ENCODE assay signal across 25 cellular contexts in the genomic region with DNA sequence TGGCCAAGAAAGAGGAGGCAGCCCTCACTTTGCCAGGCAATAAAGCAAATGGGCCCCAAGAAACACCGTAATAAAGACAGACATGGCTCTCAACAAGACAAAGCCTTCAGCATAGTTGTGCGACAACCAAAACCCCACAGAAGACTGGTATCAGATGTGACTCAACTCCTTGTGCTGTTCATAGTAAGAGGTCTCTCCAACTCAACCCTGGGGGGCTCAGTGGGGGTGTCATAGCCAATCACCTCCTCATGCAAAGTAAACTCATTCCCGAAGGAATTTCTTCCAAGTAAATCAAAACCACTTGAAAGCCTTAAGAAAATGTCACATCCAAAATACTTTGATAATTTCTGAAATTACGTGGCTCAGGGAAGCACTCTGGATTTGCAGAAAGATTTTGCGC.
DNase-seq lines count a peak whose midpoint lies in the region; ATAC-seq, FAIRE-seq and TF ChIP-seq lines count a peak whose summit lies in the region.
"Had no signal": no experiment of that assay in that cellular context is flagged by ENCODE, and none has a peak within 500 bp of the region (broad histone marks: within the 10 kb centered on the region; RNA-seq: fewer than 3 reads in every experiment).

No MANE protein-coding gene starts in this region.

- no peak for ATAC-seq in right lobe of liver

- H3K4me2 ChIP-seq in astrocyte (ENCODE audit: low read length) (peak overlapping the region; percentile 65), osteoblast (ENCODE audit: insufficient read depth, low read length) (no peak overlapping the region)

- peak overlapping the region; percentile 41 for H3K9ac ChIP-seq in astrocyte (ENCODE audit: low read length)

- H3K36me3 Mint-ChIP-seq in astrocyte (ENCODE audit: low read depth, unreplicated experiment): peaks cover 41% of the 10 kb centered on the region

- H2AFZ ChIP-seq in astrocyte (ENCODE audit: low read depth, low read length): no peak overlapping the region
- H2AFZ ChIP-seq in osteoblast (ENCODE audit: low read length): no peak overlapping the region

- no peak overlapping the region for H3K27ac Mint-ChIP-seq in astrocyte (ENCODE audit: unreplicated experiment)
- H3K27ac Mint-ChIP-seq: HFFc6 had no signal

- H3K9me3 ChIP-seq in astrocyte (ENCODE audit: insufficient read depth, low read depth, low read length) (no peaks in the 10 kb centered on the region), osteoblast (ENCODE audit: low read depth, low read length) (no peaks in the 10 kb centered on the region), right lobe of liver (no peaks in the 10 kb centered on the region), WERI-Rb-1 (ENCODE audit: severe bottlenecking) (no peaks in the 10 kb centered on the region)
- H3K9me3 ChIP-seq: BE2C had no signal

- H3K36me3 ChIP-seq in astrocyte (ENCODE audit: insufficient read depth, low read length) (peaks cover 21% of the 10 kb centered on the region), osteoblast (ENCODE audit: insufficient read depth, low read length) (peaks cover 43% of the 10 kb centered on the region), right lobe of liver (peaks cover 0 to 13% (median 0%) of the 10 kb centered on the region in 4 donors), WERI-Rb-1 (no peaks in the 10 kb centered on the region)
- H3K36me3 ChIP-seq: BE2C had no signal

- H3K27me3 ChIP-seq in astrocyte (ENCODE audit: insufficient read depth, low read length) (no peaks in the 10 kb centered on the region), osteoblast (ENCODE audit: insufficient read depth, low read length) (no peaks in the 10 kb centered on the region), right lobe of liver (no peaks in the 10 kb centered on the region), WERI-Rb-1 (ENCODE audit: insufficient read depth, low read depth, severe bottlenecking) (no peaks in the 10 kb centered on the region)
- H3K27me3 ChIP-seq: BE2C had no signal

- DNase-seq in RPMI7951 (ENCODE audit: low read depth): peak; percentile 15
- DNase-seq in astrocyte (ENCODE audit: low read depth): peak; percentile 73
- peak; percentile 28 for DNase-seq in fibroblast of mammary gland (ENCODE audit: low read depth)
- DNase-seq in osteoblast (ENCODE audit: insufficient read length, low spot score, missing footprints): no peak
- no peak for DNase-seq in SHP77 treated with DMSO at 0.1 percent for 48 hours (lab: John Stamatoyannopoulos, UW)
- no peak for DNase-seq in right lobe of liver
- no peak for DNase-seq in WERI-Rb-1
- no peak for DNase-seq in Ammon's horn (ENCODE audit: low spot score)
- DNase-seq: BE2C; GF-D8; H9; HFFc6; KBM-7; NCI-H1092 treated with DMSO at 0.1 percent for 48 hours; NCI-H146; NCI-H2029; NCI-H226; NCI-H510A treated with DMSO at 0.1 percent for 48 hours; NCI-H748 treated with DMSO at 0.1 percent for 48 hours; NK-92 treated with Interleukin-12 subunit alpha and Interleukin-12 subunit beta, amount 100 ng/mL, for 24 hours had no signal

- H4K20me1 ChIP-seq in astrocyte (ENCODE audit: insufficient read depth, low read length) (peaks cover 46% of the 10 kb centered on the region), osteoblast (ENCODE audit: insufficient read depth, low read length) (peaks cover 2% of the 10 kb centered on the region)

- 94% methylated on average over 4 of the region's 5 CpGs for WGBS in right lobe of liver (ENCODE audit: insufficient coverage, low coverage, low lambda C conversion rate, missing lambda C conversion rate)

- peaks cover 21% of the 10 kb centered on the region for H3K4me1 ChIP-seq in astrocyte (ENCODE audit: insufficient read depth, low read length)
- peaks cover 12% of the 10 kb centered on the region for H3K4me1 ChIP-seq in osteoblast (ENCODE audit: insufficient read depth, low read length)
- no peaks in the 10 kb centered on the region for H3K4me1 ChIP-seq in right lobe of liver

- TF ChIP-seq POLR2A in right lobe of liver (IDR thresholded peaks at IDR 0.05): no peak

- H3K4me3 Mint-ChIP-seq in astrocyte (ENCODE audit: unreplicated experiment): no peak overlapping the region
- H3K4me3 Mint-ChIP-seq: H9, HFFc6 had no signal

- FAIRE-seq in astrocyte (lab: Jason Lieb, UNC): no peak
- FAIRE-seq: A204.1, D721Med, GM19239, RCC 7860 had no signal

- H3K27ac ChIP-seq in astrocyte (ENCODE audit: low read depth, low read length) (peak overlapping the region; percentile 49), osteoblast (ENCODE audit: low read depth, low read length) (peak overlapping the region; percentile 84), right lobe of liver (no peak overlapping the region), WERI-Rb-1 (no peak overlapping the region)
- H3K27ac ChIP-seq: HL-60 had no signal

- H3K4me3 ChIP-seq in astrocyte (ENCODE audit: insufficient read depth, low read depth, low read length) (no peak overlapping the region), fibroblast of mammary gland (ENCODE audit: control insufficient read depth, low read depth, low read length) (no peak overlapping the region), osteoblast (ENCODE audit: insufficient read depth, low read length) (no peak overlapping the region), right lobe of liver (no peak overlapping the region), WERI-Rb-1 (ENCODE audit: low read depth, low read length) (no peak overlapping the region)

- no peaks in the 10 kb centered on the region for H3K4me1 Mint-ChIP-seq in astrocyte (ENCODE audit: low read depth, unreplicated experiment)
- H3K4me1 Mint-ChIP-seq: H9 had no signal

- no peaks in the 10 kb centered on the region for H3K9me3 Mint-ChIP-seq in astrocyte (ENCODE audit: unreplicated experiment)
- H3K9me3 Mint-ChIP-seq: H9, HFFc6 had no signal

- no peak for TF ChIP-seq CTCF in astrocyte (IDR thresholded peaks at IDR 0.05; ENCODE audit: insufficient read depth, low read depth, low read length)
- TF ChIP-seq CTCF in fibroblast of mammary gland (conservative IDR thresholded peaks at IDR 0.05; ENCODE audit: control insufficient read depth, insufficient read depth, low read depth, low read length): no peak
- no peak for TF ChIP-seq CTCF in osteoblast (IDR thresholded peaks at IDR 0.05; ENCODE audit: extremely low read depth, low read depth, low read length)
- no peak for TF ChIP-seq CTCF in right lobe of liver (IDR thresholded peaks at IDR 0.05)
- no peak for TF ChIP-seq CTCF in WERI-Rb-1 (IDR thresholded peaks at IDR 0.05; ENCODE audit: low read depth, low read length)

- H3K27me3 Mint-ChIP-seq in astrocyte (ENCODE audit: low read depth, unreplicated experiment): no peaks in the 10 kb centered on the region

- intact Hi-C loops in right lobe of liver (cut with DNase I): no loop called here

- no peaks in the 10 kb centered on the region for H3K79me2 ChIP-seq in astrocyte (ENCODE audit: insufficient read depth, low read length)
- peaks cover 6% of the 10 kb centered on the region for H3K79me2 ChIP-seq in osteoblast (ENCODE audit: insufficient read depth, low read length)

Comparison
In these comparisons a context has a peak if more than half of its experiments do, and no peak if none do; other contexts are left out.
1. DNase-seq: peak in RPMI7951 (single experiment), astrocyte (single experiment) and fibroblast of mammary gland (single experiment); none in osteoblast (single experiment), SHP77 treated with DMSO at 0.1 percent for 48 hours (single experiment), right lobe of liver (0 of 3), WERI-Rb-1 (single experiment) and Ammon's horn (single experiment).
2. H3K27ac ChIP-seq: peak in astrocyte (single experiment) and osteoblast (single experiment); none in right lobe of liver (0 of 3) and WERI-Rb-1 (single experiment).